Comparison of ENCODE assay signal across 8 cellular contexts in genomic region chr10:79116363-79116762, GRCh38. TPM values are rescaled to one million over a fixed set of nuclear protein-coding genes. Genes with fewer than 3 reads are reported as not detected.
DNase-seq lines count a peak whose midpoint lies in the region; ATAC-seq and TF ChIP-seq lines count a peak whose summit lies in the region.

No MANE protein-coding gene starts in this region.

- H3K4ac ChIP-seq in trophoblast cell (ENCODE audit: low read depth, low read length) = peak overlapping the region; percentile 6

- no peak overlapping the region for H2BK12ac ChIP-seq in trophoblast cell (ENCODE audit: low read length)

- H3K27ac ChIP-seq in trophoblast cell (ENCODE audit: low read depth, low read length) = no peak overlapping the region

- H2BK5ac ChIP-seq in trophoblast cell (ENCODE audit: low read depth, low read length, poor library complexity) = no peak overlapping the region

- CTCF ChIA-PET in WTC11 (lab: Charles Lee) = no interaction called here

- POLR2A ChIA-PET in WTC11 (lab: Charles Lee) = no interaction called here

- no peak overlapping the region for H4K8ac ChIP-seq in trophoblast cell (ENCODE audit: low read depth, low read length)

- no peak overlapping the region for H3K18ac ChIP-seq in trophoblast cell (ENCODE audit: low read length)

- no peak for TF ChIP-seq CTCF in WTC11 (IDR thresholded peaks at IDR 0.05)

- no peak overlapping the region for H4K12ac ChIP-seq in trophoblast cell (ENCODE audit: low read depth, low read length)

- no peaks in the 10 kb centered on the region for H3K27me3 ChIP-seq in trophoblast cell (ENCODE audit: insufficient read depth, low read length)

- peaks cover 0 to 13% of the 10 kb centered on the region in 2 experiments for H3K4me1 ChIP-seq in trophoblast cell (ENCODE audit: control insufficient read depth in 1 of 2, insufficient read depth in 2 of 2, low read length in 2 of 2)

- H3K4me1 Mint-ChIP-seq in WTC11 = peaks cover 62% of the 10 kb centered on the region

- H3K9me3 ChIP-seq in trophoblast cell (ENCODE audit: insufficient read depth, low read depth, low read length) = no peaks in the 10 kb centered on the region

- no peak overlapping the region for H2AK5ac ChIP-seq in trophoblast cell (ENCODE audit: low read length)

- no peak overlapping the region for H3K9ac ChIP-seq in trophoblast cell (ENCODE audit: low read length)

- no peak overlapping the region for H2AFZ ChIP-seq in trophoblast cell (ENCODE audit: insufficient read depth, low read length, poor library complexity)

- H3K4me2 ChIP-seq in trophoblast cell (ENCODE audit: low read length) = no peak overlapping the region

- no peak for DNase-seq in WTC11 (ENCODE audit: low spot score)
- no peak for DNase-seq in trophoblast cell
- no peak for DNase-seq in posterior cingulate gyrus
- no peak for DNase-seq in SW 1271 (lab: John Stamatoyannopoulos, UW)
- no peak for DNase-seq in SKM-1 treated with dmso at 0.1 percent for 144 hours (lab: John Stamatoyannopoulos, UW; ENCODE audit: unreplicated experiment)
- DNase-seq in activated CD4-positive, alpha-beta T cell treated with anti-CD3 and anti-CD28 coated beads for 4 hours = no peak

- H3K27ac Mint-ChIP-seq in WTC11 = peak overlapping the region; percentile 38; the same call in 1 of the 2 replicates

- no peak overlapping the region for H3K14ac ChIP-seq in trophoblast cell (ENCODE audit: low read length)

- no peak overlapping the region for H3K4me3 ChIP-seq in trophoblast cell (ENCODE audit: low read depth, low read length)

- no peak overlapping the region for H4K91ac ChIP-seq in trophoblast cell (ENCODE audit: low read depth, low read length)

- H3K79me2 ChIP-seq in trophoblast cell (ENCODE audit: control insufficient read depth, insufficient read depth, low read length, poor library complexity) = peaks cover 13% of the 10 kb centered on the region

- no peaks in the 10 kb centered on the region for H3K9me3 Mint-ChIP-seq in WTC11

- no peak overlapping the region for H3K23ac ChIP-seq in trophoblast cell (ENCODE audit: low read length)

- peaks cover 14% of the 10 kb centered on the region for H3K36me3 Mint-ChIP-seq in WTC11

- H3K4me3 Mint-ChIP-seq in WTC11 = no peak overlapping the region

- ATAC-seq in GM18868 (IDR thresholded peaks at IDR 0.05; ENCODE audit: unreplicated experiment) (peak; percentile 17), HG02571 (IDR thresholded peaks at IDR 0.05; ENCODE audit: unreplicated experiment) (peak; percentile 19), WTC11 (no peak)

- no peak overlapping the region for H2BK120ac ChIP-seq in trophoblast cell (ENCODE audit: insufficient read depth, low read length, poor library complexity)

- peaks cover 57 to 60% of the 10 kb centered on the region in 2 experiments for H3K36me3 ChIP-seq in trophoblast cell (ENCODE audit: control insufficient read depth in 1 of 2, insufficient read depth in 2 of 2, low read length in 2 of 2)

- no peaks in the 10 kb centered on the region for H3K79me1 ChIP-seq in trophoblast cell (ENCODE audit: low read length)

- intact Hi-C loops in posterior cingulate gyrus (cut with DNase I) = no loop called here

- no peaks in the 10 kb centered on the region for H3K27me3 Mint-ChIP-seq in WTC11 (ENCODE audit: low read depth)

- no CpG with 5 or more reads among the region's 4 CpGs for WGBS in trophoblast cell (ENCODE audit: extremely low coverage, insufficient coverage, insufficient read length)

TF ChIP-seq in WTC11, 78 proteins besides CTCF, POLR2A, EP300 and RAD21 (continues in another document):
- no peak for TF ChIP-seq SMAD3 (CRISPR knock-in tag; IDR thresholded peaks at IDR 0.05; ENCODE audit: borderline replicate concordance)
- no peak for TF ChIP-seq RORB (CRISPR knock-in tag; IDR thresholded peaks at IDR 0.05)
- TF ChIP-seq MLX (CRISPR knock-in tag; IDR thresholded peaks at IDR 0.05) = no peak
- no peak for TF ChIP-seq TP53 (CRISPR knock-in tag; IDR thresholded peaks at IDR 0.05)
- TF ChIP-seq ATF3 (CRISPR knock-in tag; conservative IDR thresholded peaks at IDR 0.05) = no peak
- no peak for TF ChIP-seq IRF2 (CRISPR knock-in tag; IDR thresholded peaks at IDR 0.05; ENCODE audit: borderline replicate concordance, low read depth)
- TF ChIP-seq RELA (CRISPR knock-in tag; IDR thresholded peaks at IDR 0.05; ENCODE audit: borderline replicate concordance) = no peak
- TF ChIP-seq ATF6 (CRISPR knock-in tag; IDR thresholded peaks at IDR 0.05) = no peak
- TF ChIP-seq TEAD4 (CRISPR knock-in tag; IDR thresholded peaks at IDR 0.05) = no peak
- TF ChIP-seq GABPB1 (CRISPR knock-in tag; IDR thresholded peaks at IDR 0.05) = no peak
- no peak for TF ChIP-seq USF1 (CRISPR knock-in tag; IDR thresholded peaks at IDR 0.05)
- no peak for TF ChIP-seq ZNF512 (CRISPR knock-in tag; IDR thresholded peaks at IDR 0.05; ENCODE audit: borderline replicate concordance)
- TF ChIP-seq NFE2L1 (CRISPR knock-in tag; IDR thresholded peaks at IDR 0.05) = no peak
- TF ChIP-seq E2F1 (CRISPR knock-in tag; IDR thresholded peaks at IDR 0.05) = no peak

RNA-seq across cellular contexts. Expression of gene ZMIZ1, which starts 47.6 kb away (rescaled TPM):
- total RNA-seq in WTC11 (2021) = 34.3 to 44.4 TPM (median 35.2 TPM) in 3 replicates
- 52.4 and 54.3 TPM in 2 replicates for polyA plus RNA-seq in trophoblast cell (2013)
